In the genomic region with DNA sequence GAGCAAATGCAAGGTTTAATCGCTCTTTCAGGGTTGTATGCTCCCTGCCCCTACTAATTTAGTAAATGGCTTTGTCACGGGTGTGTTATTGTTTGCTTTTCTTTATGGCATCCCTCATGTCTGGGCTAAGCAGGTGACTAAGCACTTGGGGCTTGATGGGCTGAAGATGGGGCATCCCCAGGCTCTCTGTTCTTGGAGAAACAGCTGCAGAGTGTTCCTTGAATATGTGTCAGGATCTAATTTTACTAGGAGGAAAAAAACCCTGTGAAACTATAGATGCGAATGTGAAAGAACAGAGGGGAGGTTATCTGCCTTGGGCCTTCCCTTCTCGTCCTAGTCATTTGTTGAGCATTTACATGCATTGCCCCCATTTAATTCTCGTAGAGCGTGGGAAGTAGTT, we compare ENCODE assay signal across 15 cellular contexts.
DNase-seq lines count a peak whose midpoint lies in the region; ATAC-seq and TF ChIP-seq lines count a peak whose summit lies in the region.
"Had no signal": no experiment of that assay in that cellular context is flagged by ENCODE, and none has a peak within 500 bp of the region (broad histone marks: within the 10 kb centered on the region; RNA-seq: fewer than 3 reads in every experiment).

No MANE protein-coding gene starts in this region.

- CTCF ChIA-PET in GM10248 (lab: Yijun Ruan, JAX): interaction anchor here (1.0 to 7.1 kb wide), 5 partner anchors 8 to 51 kb away, joined by 3 to 49 read pairs (median 6); no protein-coding TSS in a partner anchor

- no peak for TF ChIP-seq CTCF in GM10248 (IDR thresholded peaks at IDR 0.05; ENCODE audit: control extremely low read depth, extremely low read depth, low read depth, missing control alignments)

- POLR2A ChIA-PET in GM10248 (lab: Yijun Ruan, JAX): no interaction called here

- peak; percentile 43 to 61 for DNase-seq in activated CD4-positive, alpha-beta T cell treated with anti-CD3 and anti-CD28 coated beads, Interleukin-2, amount 50 U/mL, for 48 hours
- no peak for DNase-seq in activated CD4-positive, alpha-beta T cell treated with anti-CD3 and anti-CD28 coated beads for 1 hour
- peak; percentile 55 for DNase-seq in GM10248 (ENCODE audit: extremely low spot score)
- peak; percentile 24 for DNase-seq in kidney tubule cell (ENCODE audit: low spot score)
- DNase-seq in T1000 (lab: John Stamatoyannopoulos, UW): no peak
- DNase-seq in epidermal melanocyte (ENCODE audit: insufficient read length, low spot score): no peak
- DNase-seq: activated CD4-positive, alpha-beta T cell treated with anti-CD3 and anti-CD28 coated beads for 4 hours; HFFc6; KBM-7; NK-92 treated with Interleukin-12 subunit alpha and Interleukin-12 subunit beta, amount 100 ng/mL, for 24 hours; stomach had no signal

- peak; percentile 36 for ATAC-seq in HG03045 (IDR thresholded peaks at IDR 0.05; ENCODE audit: unreplicated experiment)
- ATAC-seq in GM18519 (IDR thresholded peaks at IDR 0.05; ENCODE audit: low FRiP score, unreplicated experiment): no peak
- ATAC-seq: Right ventricle myocardium inferior, sciatic nerve had no signal

Comparison
In these comparisons a context has a peak if more than half of its experiments do, and no peak if none do; other contexts are left out.
1. DNase-seq: peak in activated CD4-positive, alpha-beta T cell treated with anti-CD3 and anti-CD28 coated beads, Interleukin-2, amount 50 U/mL, for 48 hours (2 of 2), GM10248 (single experiment) and kidney tubule cell (single experiment); none in activated CD4-positive, alpha-beta T cell treated with anti-CD3 and anti-CD28 coated beads for 1 hour (single experiment), T1000 (single experiment) and epidermal melanocyte (single experiment).